In the genomic region with DNA sequence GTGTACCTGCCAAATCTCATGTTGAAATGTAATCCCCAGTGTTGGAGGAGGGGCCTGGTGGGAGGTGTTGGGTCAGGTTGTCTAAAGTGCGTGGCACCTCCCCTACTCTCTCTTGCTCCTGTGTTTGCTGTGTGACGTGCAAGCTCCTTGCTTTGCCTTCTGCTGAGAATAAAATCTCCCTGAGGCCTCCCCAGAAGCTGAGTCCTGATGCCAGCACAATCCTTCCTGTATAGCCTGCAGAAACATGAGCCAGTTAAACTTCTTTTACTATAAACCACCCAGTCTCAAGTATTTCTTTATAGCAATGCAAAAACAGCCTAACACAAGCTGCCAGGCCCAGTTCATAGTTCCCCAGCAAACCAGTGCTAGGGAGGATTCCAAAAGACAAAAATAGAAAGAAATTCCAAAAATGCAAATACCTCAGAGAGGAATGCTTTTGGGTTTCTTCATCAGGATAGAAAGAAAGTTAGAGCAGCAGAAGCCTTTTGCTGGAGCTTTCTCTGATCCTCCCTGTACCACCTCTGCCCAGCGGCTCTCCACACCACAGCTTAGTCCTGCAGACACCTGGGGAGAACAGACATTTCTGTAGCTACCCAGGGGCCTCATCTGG, we compare ENCODE assay signal across 9 cellular contexts. TPM values are rescaled to one million over a fixed set of nuclear protein-coding genes. Genes with fewer than 3 reads are reported as not detected.
A peak's percentile ranks its signal among the peaks of the same experiment; 100 is the strongest.
DNase-seq lines count a peak whose midpoint lies in the region; ATAC-seq, FAIRE-seq and TF ChIP-seq lines count a peak whose summit lies in the region.
"Had no signal": no experiment of that assay in that cellular context is flagged by ENCODE, and none has a peak within 500 bp of the region (broad histone marks: within the 10 kb centered on the region; RNA-seq: fewer than 3 reads in every experiment).

No MANE protein-coding gene starts in this region.

- H3K4me3 Mint-ChIP-seq in CD4-positive, alpha-beta T cell: no peak overlapping the region
- H3K4me3 Mint-ChIP-seq: activated naive CD8-positive, alpha-beta T cell treated with anti-CD3 and anti-CD28 coated beads for 36 hours had no signal

- no peaks in the 10 kb centered on the region for H3K9me3 Mint-ChIP-seq in CD4-positive, alpha-beta T cell
- H3K9me3 Mint-ChIP-seq: activated naive CD8-positive, alpha-beta T cell treated with anti-CD3 and anti-CD28 coated beads for 36 hours had no signal

- H3K4me1 ChIP-seq in neutrophil (ENCODE audit: control insufficient read depth in 1 of 2, insufficient read depth in 1 of 2, low read depth in 1 of 2, low read length in 1 of 2): peaks cover 9% of the 10 kb centered on the region in 2 experiments

- FAIRE-seq in RCC 7860 (lab: Jason Lieb, UNC): no peak

- DNase-seq in AG20443 (ENCODE audit: low spot score) (peak; percentile 84), RPMI7951 (ENCODE audit: low read depth) (peak; percentile 62), fibroblast of the aortic adventitia (ENCODE audit: low read depth) (peak; percentile 88), NCI-H446 (lab: John Stamatoyannopoulos, UW) (no peak), RCC 7860 (ENCODE audit: low spot score) (no peak)
- DNase-seq in CD4-positive, alpha-beta T cell: no peak
- DNase-seq: activated naive CD8-positive, alpha-beta T cell treated with anti-CD3 and anti-CD28 coated beads for 36 hours had no signal

- POLR2A ChIA-PET in CD4-positive, alpha-beta T cell (lab: Charles Lee): interaction anchor here (1.2 kb wide), 1 partner anchor 26 kb away, joined by 5 read pairs; a partner anchor contains a TSS

- no peaks in the 10 kb centered on the region for H3K36me3 ChIP-seq in neutrophil

- no peaks in the 10 kb centered on the region for H3K27me3 ChIP-seq in neutrophil
- no peaks in the 10 kb centered on the region for H3K27me3 ChIP-seq in CD4-positive, alpha-beta T cell (ENCODE audit: control insufficient read depth, insufficient read depth, low read length)

- H3K36me3 Mint-ChIP-seq in CD4-positive, alpha-beta T cell (ENCODE audit: low read depth): no peaks in the 10 kb centered on the region

- H3K27ac ChIP-seq in neutrophil: peak overlapping the region; percentile 27
- H3K27ac ChIP-seq in CD4-positive, alpha-beta T cell (ENCODE audit: low read depth, low read length): no peak overlapping the region

- TF ChIP-seq CTCF in fibroblast of the aortic adventitia (IDR thresholded peaks at IDR 0.05; ENCODE audit: insufficient read depth, low read length) (no peak), neutrophil (IDR thresholded peaks at IDR 0.05) (no peak)
- no peak for TF ChIP-seq CTCF in CD4-positive, alpha-beta T cell (IDR thresholded peaks at IDR 0.05)

- no peak overlapping the region for H3K27ac Mint-ChIP-seq in CD4-positive, alpha-beta T cell
- H3K27ac Mint-ChIP-seq: activated naive CD8-positive, alpha-beta T cell treated with anti-CD3 and anti-CD28 coated beads for 36 hours had no signal

- H3K4me1 Mint-ChIP-seq in CD4-positive, alpha-beta T cell (ENCODE audit: low read depth): no peaks in the 10 kb centered on the region
- H3K4me1 Mint-ChIP-seq: activated naive CD8-positive, alpha-beta T cell treated with anti-CD3 and anti-CD28 coated beads for 36 hours had no signal

- H3K4me3 ChIP-seq in fibroblast of the aortic adventitia (ENCODE audit: low read depth, low read length) (no peak overlapping the region), neutrophil (ENCODE audit: low read depth in 1 of 2, low read length in 1 of 2) (no peak overlapping the region)

- no peaks in the 10 kb centered on the region for H3K27me3 Mint-ChIP-seq in CD4-positive, alpha-beta T cell
- H3K27me3 Mint-ChIP-seq: activated naive CD8-positive, alpha-beta T cell treated with anti-CD3 and anti-CD28 coated beads for 36 hours had no signal

- no peaks in the 10 kb centered on the region for H3K9me3 ChIP-seq in neutrophil
- H3K9me3 ChIP-seq in CD4-positive, alpha-beta T cell (ENCODE audit: control insufficient read depth, low read length): no peaks in the 10 kb centered on the region

- CTCF ChIA-PET in CD4-positive, alpha-beta T cell (lab: Charles Lee): no interaction called here

- no peak for ATAC-seq in GM21723 (IDR thresholded peaks at IDR 0.05; ENCODE audit: unreplicated experiment)
- ATAC-seq in CD4-positive, alpha-beta T cell (ENCODE audit: poor library complexity): no peak

- intact Hi-C loops in CD4-positive, alpha-beta T cell (cut with DNase I, micrococcal nuclease): no loop called here

RNA-seq across cellular contexts. Expression of a gene that starts 25.9 kb away (rescaled TPM):
- total RNA-seq in RPMI7951 (2014; rRNA removed; shearing (Covaris generic)): 94.5 and 96.8 TPM in 2 replicates
- total RNA-seq in fibroblast of the aortic adventitia (ENCODE audit: low replicate concordance): 102 and 127 TPM in 2 replicates
- total RNA-seq in CD4-positive, alpha-beta T cell: 100 to 1,000 TPM; 206 to 228 TPM

Comparison
In these comparisons a context has a peak if more than half of its experiments do, and no peak if none do; other contexts are left out.
1. DNase-seq: peak in AG20443 (single experiment), RPMI7951 (single experiment) and fibroblast of the aortic adventitia (single experiment); none in NCI-H446 (0 of 2), RCC 7860 (single experiment) and CD4-positive, alpha-beta T cell (0 of 10).